ENCODE assay signal across 13 cellular contexts in genomic region chr17:27206447-27206846, GRCh38.
DNase-seq lines count a peak whose midpoint lies in the region; FAIRE-seq and TF ChIP-seq lines count a peak whose summit lies in the region.
"Had no signal": no experiment of that assay in that cellular context is flagged by ENCODE, and none has a peak within 500 bp of the region (broad histone marks: within the 10 kb centered on the region; RNA-seq: fewer than 3 reads in every experiment).

No MANE protein-coding gene starts in this region.

- H3F3A ChIP-seq in OCI-LY1 (ENCODE audit: insufficient read depth, low read length), result no peaks in the 10 kb centered on the region

- no peak overlapping the region for H3K9ac ChIP-seq in OCI-LY1 (ENCODE audit: low read length)

- DNase-seq in AG09319 (ENCODE audit: extremely low read depth, low read depth) (no peak), GM13976 (ENCODE audit: low spot score) (peak; percentile 29), erythroblast (lab: John Stamatoyannopoulos, UW) (peak; percentile 9 to 14), posterior cingulate gyrus (no peak), GM12892 (ENCODE audit: insufficient read length) (no peak), NCI-H2227 (lab: John Stamatoyannopoulos, UW; ENCODE audit: unreplicated experiment) (no peak)
- no peak for DNase-seq in stimulated activated CD4-positive, alpha-beta T cell treated with anti-CD3 and anti-CD28 coated beads, Interleukin-2, amount 100 ng/mL, for 24 hours
- DNase-seq: anterior cingulate cortex, GF-D8, substantia nigra had no signal

- H3K4me3 ChIP-seq in OCI-LY1 (ENCODE audit: low read depth, low read length, poor library complexity, severe bottlenecking), result no peak overlapping the region
- H3K4me3 ChIP-seq: skin epidermis had no signal

- no peak overlapping the region for H2AFZ ChIP-seq in OCI-LY1 (ENCODE audit: low read length)

- no peaks in the 10 kb centered on the region for H4K20me1 ChIP-seq in OCI-LY1 (ENCODE audit: insufficient read depth, low read length)

- H3K27me3 ChIP-seq in OCI-LY1 (ENCODE audit: insufficient read depth, low read length), result no peaks in the 10 kb centered on the region

- no peaks in the 10 kb centered on the region for H3K36me3 ChIP-seq in OCI-LY1 (ENCODE audit: insufficient read depth, low read length)

- no peaks in the 10 kb centered on the region for H3K4me1 ChIP-seq in OCI-LY1 (ENCODE audit: insufficient read depth, low read length, severe bottlenecking)

- H3K9me3 ChIP-seq in OCI-LY1 (ENCODE audit: low read length), result no peaks in the 10 kb centered on the region

- intact Hi-C loops in posterior cingulate gyrus (cut with DNase I), result no loop called here

- H3K79me2 ChIP-seq in OCI-LY1 (ENCODE audit: insufficient read depth, low read length), result no peaks in the 10 kb centered on the region

- H3K4me2 ChIP-seq in OCI-LY1 (ENCODE audit: low read length), result no peak overlapping the region

- TF ChIP-seq CTCF in AG09319 (IDR thresholded peaks at IDR 0.05; ENCODE audit: low read depth, low read length) (peak; percentile 18), GM13976 (IDR thresholded peaks at IDR 0.05; ENCODE audit: borderline replicate concordance, control extremely low read depth, extremely low read depth, insufficient read depth, missing control alignments) (peak; percentile 7), OCI-LY1 (IDR thresholded peaks at IDR 0.05; ENCODE audit: low read length) (peak; percentile 71)

- in situ Hi-C loops in GM13976 (cut with MboI; ENCODE audit: low sequenced_read_pairs, unreplicated experiment), result loop anchor here (25.0 kb wide), 2 partner anchors 231 to 406 kb away; no protein-coding TSS in a partner anchor

- no peak for TF ChIP-seq POLR2A in erythroblast (IDR thresholded peaks at IDR 0.05; ENCODE audit: low read length)
- TF ChIP-seq POLR2A in GM12892 (IDR thresholded peaks at IDR 0.05; ENCODE audit: low read depth, low read length), result no peak

- FAIRE-seq in GM12892 (lab: Jason Lieb, UNC), result no peak
- FAIRE-seq: TTC549 had no signal

- H3K9me2 ChIP-seq in OCI-LY1 (ENCODE audit: low read depth, low read length), result no peaks in the 10 kb centered on the region

- no peak overlapping the region for H3K27ac ChIP-seq in OCI-LY1 (ENCODE audit: low read depth, low read length, poor library complexity, severe bottlenecking)

Comparison
In these comparisons a context has a peak if more than half of its experiments do, and no peak if none do; other contexts are left out.
1. DNase-seq: peak in GM13976 (single experiment) and erythroblast (2 of 2); none in AG09319 (single experiment), posterior cingulate gyrus (0 of 10), GM12892 (single experiment), stimulated activated CD4-positive, alpha-beta T cell treated with anti-CD3 and anti-CD28 coated beads, Interleukin-2, amount 100 ng/mL, for 24 hours (0 of 2) and NCI-H2227 (single experiment).
2. CTCF ChIP-seq: peak in every context shown above with its lines; median percentile 71 in OCI-LY1; 18 in AG09319; 7 in GM13976.